In genomic region chr3:191761906-191762305, GRCh38 we compare ENCODE assay signal across 21 cellular contexts.
DNase-seq lines count a peak whose midpoint lies in the region; ATAC-seq, FAIRE-seq and TF ChIP-seq lines count a peak whose summit lies in the region.
"Had no signal": no experiment of that assay in that cellular context is flagged by ENCODE, and none has a peak within 500 bp of the region (broad histone marks: within the 10 kb centered on the region; RNA-seq: fewer than 3 reads in every experiment).

No MANE protein-coding gene starts in this region.

- H3K9me3 ChIP-seq in keratinocyte (ENCODE audit: control insufficient read depth, low read depth, low read length): no peaks in the 10 kb centered on the region
- H3K9me3 ChIP-seq: esophagus squamous epithelium, tibial nerve had no signal

- H4K20me1 ChIP-seq in keratinocyte (ENCODE audit: control insufficient read depth, extremely low read depth, insufficient read depth, low read length): no peaks in the 10 kb centered on the region

- no peak overlapping the region for H3K9ac ChIP-seq in keratinocyte (ENCODE audit: control insufficient read depth, extremely low read depth, insufficient read depth, low read length)
- H3K9ac ChIP-seq: KMS-11 had no signal

- H3K27me3 ChIP-seq in keratinocyte (ENCODE audit: control insufficient read depth, extremely low read depth, insufficient read depth, low read length): no peaks in the 10 kb centered on the region
- H3K27me3 ChIP-seq: dorsolateral prefrontal cortex, esophagus squamous epithelium, tibial nerve had no signal

- H3K36me3 ChIP-seq in keratinocyte (ENCODE audit: control insufficient read depth in 2 of 2, extremely low read depth in 1 of 2, insufficient read depth in 2 of 2, low read length in 2 of 2): no peaks in the 10 kb centered on the region
- H3K36me3 ChIP-seq: esophagus squamous epithelium, tibial nerve had no signal

- ATAC-seq in SK-N-SH treated with all-trans-retinoic acid at 6 μM for 48 hours (peak; percentile 37), GM21737 (IDR thresholded peaks at IDR 0.05; ENCODE audit: unreplicated experiment) (no peak), GM21423 (IDR thresholded peaks at IDR 0.05; ENCODE audit: unreplicated experiment) (no peak)
- ATAC-seq: stimulated activated effector memory CD8-positive, alpha-beta T cell treated with anti-CD3 and anti-CD28 coated beads, Interleukin-12 subunit alpha, Interleukin-12 subunit beta, amount 100 ng/mL, for 72 hours had no signal

- H3K4me2 ChIP-seq in keratinocyte (ENCODE audit: control insufficient read depth, extremely low read depth, insufficient read depth, low read depth, low read length): no peak overlapping the region
- H3K4me2 ChIP-seq: KMS-11, PC-9 had no signal

- H3K27ac ChIP-seq in keratinocyte (ENCODE audit: control insufficient read depth, insufficient read depth, low read length): no peak overlapping the region
- H3K27ac ChIP-seq: C4-2B, esophagus squamous epithelium, KMS-11, tibial nerve had no signal

- H3K9me1 ChIP-seq in keratinocyte (ENCODE audit: control insufficient read depth, extremely low read depth, insufficient read depth, low read length): no peaks in the 10 kb centered on the region

- peaks cover 8% of the 10 kb centered on the region for H3K4me1 ChIP-seq in keratinocyte (ENCODE audit: control insufficient read depth, extremely low read depth, insufficient read depth, low read length)
- H3K4me1 ChIP-seq: esophagus squamous epithelium had no signal

- no peak overlapping the region for H3K4me3 ChIP-seq in keratinocyte (ENCODE audit: control insufficient read depth in 2 of 3, extremely low read depth in 1 of 3, insufficient read depth in 2 of 3, low read depth in 1 of 3, low read length in 3 of 3)
- H3K4me3 ChIP-seq: dorsolateral prefrontal cortex, esophagus squamous epithelium, PC-9, tibial nerve had no signal

- no peak for TF ChIP-seq CTCF in keratinocyte (optimal IDR thresholded peaks at IDR 0.05 in 1 of 3, IDR thresholded peaks at IDR 0.05 in 1 of 3, conservative IDR thresholded peaks at IDR 0.05 in 1 of 3; ENCODE audit: extremely low read depth in 1 of 3, insufficient read depth in 2 of 3, low read length in 3 of 3)

- DNase-seq in NCI-H524 (lab: John Stamatoyannopoulos, UW): peak; percentile 13 to 56
- DNase-seq in NCI-H524 treated with DMSO at 0.1 percent for 48 hours (lab: John Stamatoyannopoulos, UW): no peak
- no peak for DNase-seq in keratinocyte (ENCODE audit: low read depth, low spot score)
- peak; percentile 50 for DNase-seq in superior temporal gyrus (ENCODE audit: extremely low spot score)
- DNase-seq in OCI-M1 (lab: John Stamatoyannopoulos, UW): no peak
- DNase-seq: activated CD4-positive, alpha-beta T cell treated with anti-CD3 and anti-CD28 coated beads, Interleukin-2, amount 50 U/mL, for 1 hour; activated naive CD4-positive, alpha-beta T cell treated with Interleukin-2 at 50 U/mL for 16 hours; activated T-cell treated with anti-CD3 and anti-CD28 coated beads for 4 hours; esophagus squamous epithelium; hippocampal formation; PC-9; posterior cingulate gyrus had no signal

- H3K79me2 ChIP-seq in keratinocyte (ENCODE audit: control insufficient read depth, insufficient read depth, low read length): no peaks in the 10 kb centered on the region

- FAIRE-seq in keratinocyte (lab: Jason Lieb, UNC): no peak
- FAIRE-seq: TTC549 had no signal

- dilution Hi-C loops in keratinocyte (cut with MboI; ENCODE audit: extremely low pct_ligation_motif_present, low sequenced_read_pairs): no loop called here

- H2AFZ ChIP-seq in keratinocyte (ENCODE audit: control insufficient read depth, low read length): peak overlapping the region; percentile 45

TF ChIP-seq in SK-N-SH treated with all-trans-retinoic acid at 6 μM for 48 hours, 23 proteins besides CTCF, POLR2A, EP300 and RAD21:
- no peak for TF ChIP-seq OSR1 (CRISPR knock-in tag; IDR thresholded peaks at IDR 0.05)
- TF ChIP-seq CREB5 (CRISPR knock-in tag; IDR thresholded peaks at IDR 0.05; ENCODE audit: low read depth): no peak
- TF ChIP-seq ZFP30 (CRISPR knock-in tag; IDR thresholded peaks at IDR 0.05): no peak
- TF ChIP-seq PPARA (CRISPR knock-in tag; IDR thresholded peaks at IDR 0.05; ENCODE audit: borderline replicate concordance): no peak
- TF ChIP-seq ZC3H10 (CRISPR knock-in tag; IDR thresholded peaks at IDR 0.05): no peak
- no peak for TF ChIP-seq SNAI2 (CRISPR knock-in tag; IDR thresholded peaks at IDR 0.05)
- TF ChIP-seq ZNF70 (CRISPR knock-in tag; IDR thresholded peaks at IDR 0.05): no peak
- no peak for TF ChIP-seq ZNF565 (CRISPR knock-in tag; conservative IDR thresholded peaks at IDR 0.05; ENCODE audit: low read depth)
- no peak for TF ChIP-seq GLIS3 (CRISPR knock-in tag; IDR thresholded peaks at IDR 0.05)
- no peak for TF ChIP-seq ZNF8 (CRISPR knock-in tag; IDR thresholded peaks at IDR 0.05)
- no peak for TF ChIP-seq TSHZ2 (CRISPR knock-in tag; IDR thresholded peaks at IDR 0.05)

Comparison
In these comparisons a context has a peak if more than half of its experiments do, and no peak if none do; other contexts are left out.
1. DNase-seq: peak in NCI-H524 (2 of 2) and superior temporal gyrus (single experiment); none in NCI-H524 treated with DMSO at 0.1 percent for 48 hours (single experiment), keratinocyte (single experiment) and OCI-M1 (single experiment).